Comparison of ENCODE assay signal across 8 cellular contexts in the genomic region with DNA sequence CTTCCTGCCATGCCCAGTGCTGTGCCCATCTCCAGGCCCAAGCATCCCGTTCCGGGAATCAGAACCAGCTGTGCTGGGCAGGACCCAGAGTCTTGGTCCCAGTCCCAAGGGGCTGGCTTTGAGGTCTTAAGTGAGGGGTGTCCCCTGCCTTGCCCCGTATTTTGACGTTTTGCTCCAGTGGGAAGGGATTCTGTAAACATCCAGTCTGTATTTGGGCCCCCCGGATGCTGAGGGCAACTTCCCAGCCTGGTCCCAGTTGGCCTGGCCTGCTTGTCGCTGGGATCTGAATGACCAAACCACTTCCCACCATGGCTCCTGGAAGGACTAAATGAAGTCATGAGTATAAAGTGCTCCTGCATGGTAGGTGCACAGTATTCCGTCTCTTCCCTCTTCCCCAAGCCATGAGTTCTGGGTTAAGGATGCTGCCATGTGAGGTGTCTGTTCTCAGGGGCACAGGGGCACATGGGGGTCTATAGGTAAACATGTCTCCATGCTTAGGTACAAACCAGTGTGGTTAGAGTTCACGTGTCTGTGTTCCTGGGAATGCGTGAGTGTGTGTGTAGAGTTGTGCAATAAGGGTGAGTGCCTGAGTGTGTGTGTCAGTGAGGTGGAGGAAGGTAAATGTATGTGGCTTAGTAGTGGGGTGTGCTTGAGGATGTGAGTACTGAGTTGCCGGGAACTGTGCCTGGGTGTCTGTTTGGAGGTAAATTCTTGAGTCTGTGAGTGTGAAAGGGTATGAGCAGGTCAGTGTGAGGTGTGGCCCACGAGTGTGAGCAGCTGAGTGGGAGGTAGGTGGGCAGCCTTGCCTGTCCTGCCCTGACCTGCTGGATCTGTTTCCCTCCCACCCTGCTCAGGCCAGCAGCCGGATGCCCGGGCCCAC. TPM values are rescaled to one million over a fixed set of nuclear protein-coding genes. Genes with fewer than 3 reads are reported as not detected.
DNase-seq lines count a peak whose midpoint lies in the region; ATAC-seq and TF ChIP-seq lines count a peak whose summit lies in the region.

No MANE protein-coding gene starts in this region.

- H3K27ac ChIP-seq in mammary epithelial cell (ENCODE audit: insufficient read depth, low read depth, low read length) (peak overlapping the region; percentile 64), muscle layer of duodenum (ENCODE audit: low read length) (no peak overlapping the region)

- H3K79me2 ChIP-seq in mammary epithelial cell (ENCODE audit: insufficient read depth, low read length): peaks cover 90% of the 10 kb centered on the region

- peak overlapping the region; percentile 62 for H3K9ac ChIP-seq in mammary epithelial cell (ENCODE audit: insufficient read depth, low read length)

- H3K4me1 ChIP-seq in mammary epithelial cell (ENCODE audit: insufficient read depth, low read length) (peaks cover 57% of the 10 kb centered on the region), muscle layer of duodenum (ENCODE audit: control insufficient read depth in 1 of 2, insufficient read depth in 2 of 2, low read length in 2 of 2) (peaks cover 8 to 34% of the 10 kb centered on the region in 2 donors)

- H3K27me3 ChIP-seq in mammary epithelial cell (ENCODE audit: insufficient read depth, low read length): no peaks in the 10 kb centered on the region
- no peaks in the 10 kb centered on the region for H3K27me3 ChIP-seq in muscle layer of duodenum (ENCODE audit: low read depth, low read length)

- peak; percentile 51 for DNase-seq in AG10803 (ENCODE audit: low read depth)
- no peak for DNase-seq in Jurkat, Clone E6-1 (ENCODE audit: low read depth, low spot score)
- DNase-seq in mammary epithelial cell: peak; percentile 80
- no peak for DNase-seq in posterior vena cava (ENCODE audit: low spot score)
- DNase-seq in NCI-H1092 (lab: John Stamatoyannopoulos, UW): no peak
- DNase-seq in GM13977 (ENCODE audit: low spot score): no peak

- BruUV-seq in mammary epithelial cell (replicated peaks; lab: Mats Ljungman, UMichigan): TSS peak; percentile 33

- dilution Hi-C loops in mammary epithelial cell (cut with HindIII; ENCODE audit: low sequenced_read_pairs): no loop called here

- intact Hi-C loops in mammary epithelial cell (cut with micrococcal nuclease) (loop anchor here (1.0 to 2.0 kb wide), 2 partner anchors 72 to 217 kb away; no protein-coding TSS in a partner anchor), posterior vena cava (cut with DNase I) (no loop called here)

- 38% methylated on average over 9 of the region's 13 CpGs for WGBS in mammary epithelial cell (ENCODE audit: low coverage, missing lambda C conversion rate)

- H3K9me3 ChIP-seq in mammary epithelial cell (replicated peaks; ENCODE audit: insufficient read depth, low read length): no peaks in the 10 kb centered on the region
- no peaks in the 10 kb centered on the region for H3K9me3 ChIP-seq in muscle layer of duodenum (ENCODE audit: control insufficient read depth in 1 of 2, low read length in 2 of 2)

- ATAC-seq in HG02885 (IDR thresholded peaks at IDR 0.05; ENCODE audit: poor library complexity, unreplicated experiment): no peak

- H3K4me3 ChIP-seq in AG10803 (ENCODE audit: low read length) (peak overlapping the region; percentile 79), mammary epithelial cell (replicated peaks in 1 of 3; ENCODE audit: insufficient read depth in 1 of 3, low read depth in 2 of 3, low read length in 3 of 3) (peak overlapping the region; percentile 59 to 65 (median 61)), muscle layer of duodenum (ENCODE audit: low read depth in 1 of 2, low read length in 2 of 2) (peak overlapping the region; percentile 55 to 70)
- H3K4me3 ChIP-seq in Jurkat, Clone E6-1 (ENCODE audit: low read length): peak overlapping the region; percentile 59

- no peaks in the 10 kb centered on the region for H4K20me1 ChIP-seq in mammary epithelial cell (ENCODE audit: insufficient read depth, low read length)

- H2AFZ ChIP-seq in mammary epithelial cell (ENCODE audit: low read depth, low read length): peak overlapping the region; percentile 55

- in situ Hi-C loops in mammary epithelial cell (cut with MboI; ENCODE audit: low sequenced_read_pairs in 2 of 2) (no loop called here), GM13977 (cut with MboI; ENCODE audit: low pct_unique_long_range_greater_than_20kb, low sequenced_read_pairs, unreplicated experiment) (no loop called here)

- peaks cover 15% of the 10 kb centered on the region for H3K36me3 ChIP-seq in mammary epithelial cell (ENCODE audit: insufficient read depth, low read length)
- H3K36me3 ChIP-seq in muscle layer of duodenum (ENCODE audit: control insufficient read depth in 1 of 2, insufficient read depth in 2 of 2, low read length in 2 of 2): peaks cover 11 to 17% of the 10 kb centered on the region in 2 donors

- CTCF ChIA-PET in mammary epithelial cell (lab: Charles Lee; ENCODE audit: low non-redundant PET): no interaction called here

- TF ChIP-seq CTCF in AG10803 (conservative IDR thresholded peaks at IDR 0.05; ENCODE audit: low read length) (no peak), mammary epithelial cell (conservative IDR thresholded peaks at IDR 0.05 in 1 of 2, IDR thresholded peaks at IDR 0.05 in 1 of 2; ENCODE audit: extremely low read depth in 1 of 2, insufficient read depth in 1 of 2, low read depth in 1 of 2, low read length in 2 of 2) (no peak), GM13977 (IDR thresholded peaks at IDR 0.05; ENCODE audit: extremely low read depth, insufficient read depth, missing control alignments) (no peak)

- peak overlapping the region; percentile 97 for H3K4me2 ChIP-seq in mammary epithelial cell (ENCODE audit: insufficient read depth, low read depth, low read length)

RNA-seq across cellular contexts. Expression of a gene that starts 1.5 kb away (rescaled TPM):
- polyA plus RNA-seq in Jurkat, Clone E6-1 (2012; ENCODE audit: insufficient read depth, insufficient read length): 25.9 TPM
- total RNA-seq in mammary epithelial cell: 100 to 1,000 TPM in 1 of 2 donors, 10 to 100 TPM in 1; 88.2 to 103 TPM
- 71.7 TPM for polyA plus RNA-seq in mammary epithelial cell
- polyA minus RNA-seq in mammary epithelial cell: 102 TPM
- total RNA-seq in posterior vena cava: 10 to 100 TPM; 39.0 to 45.7 TPM

RNA-seq across cellular contexts. Expression of a gene that starts 5.7 kb away (rescaled TPM):
- 168 TPM for polyA plus RNA-seq in Jurkat, Clone E6-1 (2012; ENCODE audit: insufficient read depth, insufficient read length)
- 100 to 1,000 TPM in 1 of 2 donors, 10 to 100 TPM in 1; 84.4 to 127 TPM for total RNA-seq in mammary epithelial cell
- polyA plus RNA-seq in mammary epithelial cell: 199 TPM
- polyA minus RNA-seq in mammary epithelial cell: 104 TPM
- 10 to 100 TPM; 69.4 to 77.4 TPM for total RNA-seq in posterior vena cava

RNA-seq across cellular contexts. Expression of a gene that starts 10.7 kb away (rescaled TPM):
- 55.8 TPM for polyA plus RNA-seq in Jurkat, Clone E6-1 (2012; ENCODE audit: insufficient read depth, insufficient read length)
- 10 to 100 TPM; 28.4 to 31.7 TPM for total RNA-seq in mammary epithelial cell
- polyA plus RNA-seq in mammary epithelial cell: 34.8 TPM
- 34.2 TPM for polyA minus RNA-seq in mammary epithelial cell
- total RNA-seq in posterior vena cava: 10 to 100 TPM; 13.5 to 14.5 TPM

RNA-seq across cellular contexts. Expression of a gene that starts 10.9 kb away (rescaled TPM):
- 4.7 TPM for polyA plus RNA-seq in Jurkat, Clone E6-1 (2012; ENCODE audit: insufficient read depth, insufficient read length)
- 10 to 100 TPM in 1 of 2 donors, 1 to 10 TPM in 1; 5.8 to 10.5 TPM for total RNA-seq in mammary epithelial cell
- 5.4 TPM for polyA plus RNA-seq in mammary epithelial cell
- polyA minus RNA-seq in mammary epithelial cell: 1.3 TPM
- 1 to 10 TPM; 2.5 to 4.1 TPM for total RNA-seq in posterior vena cava

RNA-seq across cellular contexts. Expression of a gene that starts 33.7 kb away (rescaled TPM):
- polyA plus RNA-seq in Jurkat, Clone E6-1 (2012; ENCODE audit: insufficient read depth, insufficient read length): 25.8 TPM
- 10 to 100 TPM; 35.5 to 53.0 TPM for total RNA-seq in mammary epithelial cell
- polyA plus RNA-seq in mammary epithelial cell: 38.6 TPM
- polyA minus RNA-seq in mammary epithelial cell: 64.5 TPM
- 10 to 100 TPM; 20.4 to 21.8 TPM for total RNA-seq in posterior vena cava

Comparison
In these comparisons a context has a peak if more than half of its experiments do, and no peak if none do; other contexts are left out.
1. DNase-seq: peak in AG10803 (single experiment) and mammary epithelial cell (single experiment); none in Jurkat, Clone E6-1 (single experiment), posterior vena cava (single experiment), NCI-H1092 (single experiment) and GM13977 (single experiment).
2. Peak in every context shown above with its lines, with median percentiles within 50 percentile points of each other: H3K4me3 ChIP-seq.